ENCODE assay signal across 11 cellular contexts in genomic region chr1:94621392-94621791, GRCh38.
DNase-seq lines count a peak whose midpoint lies in the region; ATAC-seq and TF ChIP-seq lines count a peak whose summit lies in the region.
"Had no signal": no experiment of that assay in that cellular context is flagged by ENCODE, and none has a peak within 500 bp of the region (broad histone marks: within the 10 kb centered on the region; RNA-seq: fewer than 3 reads in every experiment).

No MANE protein-coding gene starts in this region.

- H3K27me3 Mint-ChIP-seq in endodermal cell (ENCODE audit: insufficient read depth), result peaks cover 8% of the 10 kb centered on the region
- peaks cover 2 to 11% (median 6%) of the 10 kb centered on the region in 5 donors for H3K27me3 Mint-ChIP-seq in naive thymus-derived CD8-positive, alpha-beta T cell

- 55% methylated on average over 3 of the region's 3 CpGs for WGBS in esophagus muscularis mucosa
- 94% methylated on average over 3 of the region's 3 CpGs; no CpG with 5 or more reads in 1 of the 2 experiments for WGBS in endodermal cell (ENCODE audit: insufficient coverage in 1 of 2, insufficient read length in 1 of 2), 2 experiments

- POLR2A ChIA-PET in PC-9 (lab: Charles Lee; ENCODE audit: unreplicated experiment), result interaction anchor here (0.6 to 1.3 kb wide), 4 partner anchors 25 to 85 kb away, joined by 3 to 7 read pairs (median 3); partner anchors contain the start of gene F3
- POLR2A ChIA-PET in naive thymus-derived CD8-positive, alpha-beta T cell (lab: Charles Lee), result no interaction called here

- BruUV-seq in PC-9 (replicated peaks; lab: Mats Ljungman, UMichigan), result no TSS peak

- no peak for TF ChIP-seq EP300 in esophagus muscularis mucosa (IDR thresholded peaks at IDR 0.05)

- no peak overlapping the region for H3K27ac Mint-ChIP-seq in endodermal cell
- no peak overlapping the region for H3K27ac Mint-ChIP-seq in naive thymus-derived CD8-positive, alpha-beta T cell

- no peak overlapping the region for H2AFZ ChIP-seq in PC-9

- no peak for TF ChIP-seq POLR2A in esophagus muscularis mucosa (IDR thresholded peaks at IDR 0.05; ENCODE audit: low read depth)

- H3K4me1 ChIP-seq in PC-9 (replicated peaks; ENCODE audit: insufficient read depth) (peaks cover 86% of the 10 kb centered on the region), esophagus muscularis mucosa (peaks cover 0 to 30% (median 24%) of the 10 kb centered on the region in 4 donors), endodermal cell (ENCODE audit: control insufficient read depth, insufficient read depth, low read length) (peaks cover 14% of the 10 kb centered on the region)

- CTCF ChIA-PET in PC-9 (lab: Charles Lee), result no interaction called here

- peaks cover 5% of the 10 kb centered on the region for H3K36me3 Mint-ChIP-seq in endodermal cell (ENCODE audit: low read depth)
- peaks cover 0 to 8% (median 0%) of the 10 kb centered on the region in 3 donors for H3K36me3 Mint-ChIP-seq in naive thymus-derived CD8-positive, alpha-beta T cell

- peaks cover 28% of the 10 kb centered on the region for H3K4me1 Mint-ChIP-seq in endodermal cell
- no peaks in the 10 kb centered on the region for H3K4me1 Mint-ChIP-seq in naive thymus-derived CD8-positive, alpha-beta T cell

- ATAC-seq in sciatic nerve, result peak; percentile 26
- ATAC-seq in naive thymus-derived CD8-positive, alpha-beta T cell, result no peak

- H3K4me3 ChIP-seq in PC-9 (no peak overlapping the region; the same call in 1 of the 2 replicates), esophagus muscularis mucosa (no peak overlapping the region), endodermal cell (ENCODE audit: low read length) (no peak overlapping the region)
- H3K4me3 ChIP-seq: vagina had no signal

- H3K27me3 ChIP-seq in PC-9 (ENCODE audit: insufficient read depth, low read depth) (no peaks in the 10 kb centered on the region), esophagus muscularis mucosa (no peaks in the 10 kb centered on the region), endodermal cell (ENCODE audit: control insufficient read depth, insufficient read depth, low read length, poor library complexity, severe bottlenecking) (no peaks in the 10 kb centered on the region)
- H3K27me3 ChIP-seq: brain microvascular endothelial cell, vagina had no signal

- TF ChIP-seq CTCF in PC-9 (conservative IDR thresholded peaks at IDR 0.05), result no peak
- TF ChIP-seq CTCF in esophagus muscularis mucosa (IDR thresholded peaks at IDR 0.05), result no peak
- no peak for TF ChIP-seq CTCF in endodermal cell (conservative IDR thresholded peaks at IDR 0.05)

- H3K9ac ChIP-seq in endodermal cell (ENCODE audit: extremely low read depth, low read length, poor library complexity, severe bottlenecking), result no peak overlapping the region

- H3K4me3 Mint-ChIP-seq in endodermal cell, result no peak overlapping the region
- no peak overlapping the region for H3K4me3 Mint-ChIP-seq in naive thymus-derived CD8-positive, alpha-beta T cell

- peaks cover 15% of the 10 kb centered on the region for H3K9me3 ChIP-seq in PC-9 (ENCODE audit: insufficient read depth, low read depth)
- no peaks in the 10 kb centered on the region for H3K9me3 ChIP-seq in esophagus muscularis mucosa
- peaks cover 22% of the 10 kb centered on the region for H3K9me3 ChIP-seq in endodermal cell (ENCODE audit: control insufficient read depth, low read length)
- H3K9me3 ChIP-seq: vagina had no signal

- H3K79me2 ChIP-seq in PC-9 (ENCODE audit: low read depth), result peaks cover 18% of the 10 kb centered on the region; the same call in 1 of the 2 replicates

- H3K27ac ChIP-seq in PC-9 (peak overlapping the region; percentile 99), esophagus muscularis mucosa (replicated peaks in 1 of 4) (peak overlapping the region in 3 of 4 donors; percentile 54 to 62 (median 54)), endodermal cell (ENCODE audit: low read depth, low read length) (no peak overlapping the region)
- H3K27ac ChIP-seq: vagina had no signal

- no peaks in the 10 kb centered on the region for H4K20me1 ChIP-seq in PC-9 (ENCODE audit: insufficient read depth)

- intact Hi-C loops in PC-9 (cut with micrococcal nuclease; ENCODE audit: unreplicated experiment), result loop anchor here (1.0 to 10.0 kb wide), 2 partner anchors 58 to 657 kb away; no protein-coding TSS in a partner anchor
- intact Hi-C loops in esophagus muscularis mucosa (cut with DNase I), result no loop called here
- intact Hi-C loops in sciatic nerve (cut with DNase I), result no loop called here

- DNase-seq in NCI-H146 (lab: John Stamatoyannopoulos, UW) (peak; percentile 9), NCI-H146 treated with DMSO at 0.1 percent for 48 hours (lab: John Stamatoyannopoulos, UW; ENCODE audit: unreplicated experiment) (no peak), PC-9 (peak; percentile 96 to 99), esophagus muscularis mucosa (ENCODE audit: extremely low spot score) (no peak), sciatic nerve (ENCODE audit: low spot score) (no peak), endodermal cell (no peak)
- no peak for DNase-seq in activated CD4-positive, CD25-positive, alpha-beta regulatory T cell treated with anti-CD3 and anti-CD28 coated beads, Interleukin-2, amount 50 U/mL, for 72 hours
- no peak for DNase-seq in naive thymus-derived CD8-positive, alpha-beta T cell
- DNase-seq: brain microvascular endothelial cell, right cardiac atrium had no signal

- H3K9me2 ChIP-seq in PC-9 (ENCODE audit: insufficient read depth), result no peaks in the 10 kb centered on the region

- H3K36me3 ChIP-seq in PC-9 (ENCODE audit: low read depth), result no peaks in the 10 kb centered on the region
- no peaks in the 10 kb centered on the region for H3K36me3 ChIP-seq in esophagus muscularis mucosa
- H3K36me3 ChIP-seq in endodermal cell (ENCODE audit: control insufficient read depth, insufficient read depth, low read length), result no peaks in the 10 kb centered on the region
- H3K36me3 ChIP-seq: brain microvascular endothelial cell, vagina had no signal

- H3K4me2 ChIP-seq in PC-9, result peak overlapping the region; percentile 80

- H3K9me3 Mint-ChIP-seq in endodermal cell, result peaks cover 33% of the 10 kb centered on the region
- peaks cover 0 to 21% (median 2%) of the 10 kb centered on the region in 9 donors for H3K9me3 Mint-ChIP-seq in naive thymus-derived CD8-positive, alpha-beta T cell

- peaks cover 55% of the 10 kb centered on the region for H3F3A ChIP-seq in PC-9 (ENCODE audit: insufficient read depth, low read depth)

Comparison
In these comparisons a context has a peak if more than half of its experiments do, and no peak if none do; other contexts are left out.
1. DNase-seq: peak in NCI-H146 (single experiment) and PC-9 (2 of 2); none in NCI-H146 treated with DMSO at 0.1 percent for 48 hours (single experiment), esophagus muscularis mucosa (single experiment), sciatic nerve (single experiment), activated CD4-positive, CD25-positive, alpha-beta regulatory T cell treated with anti-CD3 and anti-CD28 coated beads, Interleukin-2, amount 50 U/mL, for 72 hours (single experiment), endodermal cell (single experiment) and naive thymus-derived CD8-positive, alpha-beta T cell (0 of 10).